ENCODE assay signal across 5 cellular contexts in the genomic region with DNA sequence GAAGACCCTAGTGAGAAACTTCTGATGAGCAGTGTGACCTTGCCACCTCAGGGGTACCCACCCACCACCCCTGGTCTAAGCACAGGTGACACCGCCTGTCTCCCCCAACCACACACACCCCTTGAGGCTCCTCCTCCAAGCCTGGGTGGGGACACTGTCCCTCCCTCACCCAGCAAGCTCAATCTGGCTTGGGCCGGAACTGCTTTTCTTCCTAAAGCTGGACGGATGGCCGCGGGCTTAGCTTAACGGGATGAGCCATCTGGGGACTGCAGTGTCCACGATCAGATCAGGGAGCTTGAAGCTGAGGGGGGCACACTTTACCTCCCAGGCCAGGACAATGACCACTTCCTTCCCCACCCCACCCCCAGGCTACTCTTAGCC. TPM values are rescaled to one million over a fixed set of nuclear protein-coding genes. Genes with fewer than 3 reads are reported as not detected.
A peak's percentile ranks its signal among the peaks of the same experiment; 100 is the strongest.
DNase-seq lines count a peak whose midpoint lies in the region; ATAC-seq, FAIRE-seq and TF ChIP-seq lines count a peak whose summit lies in the region.
"Not testable (repeated sequence)": the region's sequence is repeated elsewhere in the genome, so short reads cannot be mapped to it uniquely, and the experiment has no call there.
"Had no signal": no experiment of that assay in that cellular context is flagged by ENCODE, and none has a peak within 500 bp of the region (broad histone marks: within the 10 kb centered on the region; RNA-seq: fewer than 3 reads in every experiment).

No MANE protein-coding gene starts in this region.

- not testable (repeated sequence) for TF ChIP-seq POLR2A in HCT116 (IDR thresholded peaks at IDR 0.05; ENCODE audit: borderline replicate concordance, extremely low read depth, insufficient read depth, insufficient read length); HepG2 (IDR thresholded peaks at IDR 0.05; ENCODE audit: insufficient read depth in 1 of 2, low read depth in 2 of 2, low read length in 2 of 2); sigmoid colon (IDR thresholded peaks at IDR 0.05)

- H3K4me1 ChIP-seq in HCT116 (ENCODE audit: control insufficient read depth in 1 of 2, insufficient read depth in 2 of 2, low read length in 2 of 2) (peaks cover 4 to 24% of the 10 kb centered on the region in 2 experiments; a peak in 3 of 4 replicates), HepG2 (ENCODE audit: insufficient read depth, low read length) (peaks cover 34% of the 10 kb centered on the region), sigmoid colon (peaks cover 0 to 28% (median 20%) of the 10 kb centered on the region in 4 donors)

- CTCF ChIA-PET in HCT116 (lab: Charles Lee) = interaction anchor here (1.2 to 1.4 kb wide), 3 partner anchors 18 to 22 kb away, joined by 3 to 7 read pairs (median 5); no protein-coding TSS in a partner anchor
- CTCF ChIA-PET in HepG2 (lab: Yijun Ruan, JAX; ENCODE audit: low intra/inter-chr PET ratio, low total read pairs) = not testable (repeated sequence)

- RAD21 ChIA-PET in HCT116 (lab: Charles Lee; ENCODE audit: low non-redundant PET in 1 of 2, low total read pairs in 2 of 2, uncharacterized antibody in 2 of 2, unreplicated experiment in 2 of 2) = interaction anchor here in 1 of 2 experiments (0.7 kb wide), 1 partner anchor 794 kb away, joined by 5 read pairs; no protein-coding TSS in a partner anchor

- DNase-seq in HCT116 (ENCODE audit: low read depth, low spot score); activated T-cell treated with anti-CD3 and anti-CD28 coated beads, Interleukin-2, amount 50 U/mL, for 4 hours; HepG2 (ENCODE audit: low spot score): not testable (repeated sequence)
- DNase-seq in sigmoid colon = peak; percentile 63

- not testable (repeated sequence) for H4K20me1 ChIP-seq in HCT116 (ENCODE audit: insufficient read depth)
- H4K20me1 ChIP-seq in HepG2 (ENCODE audit: insufficient read depth, low read length) = peaks cover 12% of the 10 kb centered on the region

- H3K4me2 ChIP-seq in HCT116 (ENCODE audit: low read length) (peak overlapping the region; percentile 65), HepG2 (ENCODE audit: low read depth, low read length) (peak overlapping the region; percentile 74)

- WGBS in HepG2 (ENCODE audit: low lambda C conversion rate) = no CpG with 5 or more reads among the region's 7 CpGs
- WGBS in sigmoid colon, 2 donors = 13 to 42% methylated on average over 7 of the region's 7 CpGs

- not testable (repeated sequence) for H3K4me1 Mint-ChIP-seq in activated T-cell treated with anti-CD3 and anti-CD28 coated beads, Interleukin-2, amount 50 U/mL, for 4 hours (ENCODE audit: low read depth)

- in situ Hi-C loops in HepG2 (cut with HindIII; ENCODE audit: extremely low pct_ligation_motif_present, low pct_unique_long_range_greater_than_20kb) = not testable (repeated sequence)

- not testable (repeated sequence) for TF ChIP-seq RAD21 in HCT116 (IDR thresholded peaks at IDR 0.05; ENCODE audit: low read depth); HepG2 (CRISPR knock-in tag; IDR thresholded peaks at IDR 0.05)

- H3K9ac ChIP-seq in HCT116 (ENCODE audit: low read length) = peak overlapping the region; percentile 40
- peak overlapping the region; percentile 71 for H3K9ac ChIP-seq in HepG2 (ENCODE audit: insufficient read depth, low read depth, low read length)

- H3K4me3 ChIP-seq in HCT116 (replicated peaks in 1 of 2; ENCODE audit: low read depth in 1 of 2, low read length in 2 of 2) (peak overlapping the region; percentile 35 to 50; a peak in 3 of 4 replicates), HepG2 (replicated peaks in 1 of 3; ENCODE audit: insufficient read depth in 1 of 3, low read depth in 2 of 3, low read length in 3 of 3) (peak overlapping the region; percentile 26 to 73 (median 60); a peak in 5 of 6 replicates)
- H3K4me3 ChIP-seq in sigmoid colon = not testable (repeated sequence)

- not testable (repeated sequence) for TF ChIP-seq EP300 in HepG2 (IDR thresholded peaks at IDR 0.05; ENCODE audit: low read depth in 2 of 2, low read length in 2 of 2); HepG2 (CRISPR knock-in tag; IDR thresholded peaks at IDR 0.05; ENCODE audit: borderline replicate concordance); sigmoid colon (IDR thresholded peaks at IDR 0.05)

- not testable (repeated sequence) for H2AFZ ChIP-seq in HCT116 (ENCODE audit: low read depth, low read length, poor library complexity, severe bottlenecking); HepG2 (ENCODE audit: low read length)

- intact Hi-C loops in HCT116 (cut with micrococcal nuclease); HepG2 (cut with micrococcal nuclease; ENCODE audit: unreplicated experiment); sigmoid colon (cut with DNase I): not testable (repeated sequence)

- TF ChIP-seq CTCF in HCT116 (IDR thresholded peaks at IDR 0.05 in 2 of 3, conservative IDR thresholded peaks at IDR 0.05 in 1 of 3; ENCODE audit: borderline replicate concordance in 1 of 3, insufficient read depth in 1 of 3, low read depth in 2 of 3, low read length in 2 of 3); HepG2 (CRISPR knock-in tag; IDR thresholded peaks at IDR 0.05); sigmoid colon (IDR thresholded peaks at IDR 0.05): not testable (repeated sequence)

- H3K27ac ChIP-seq in HCT116 (ENCODE audit: low read depth, low read length) = not testable (repeated sequence)
- H3K27ac ChIP-seq in HepG2 (ENCODE audit: extremely low read length, insufficient read depth, low read length) (peak overlapping the region; percentile 76), sigmoid colon (peak overlapping the region; percentile 71 to 82 (median 80))

- H3K36me3 ChIP-seq in HCT116 (ENCODE audit: control insufficient read depth in 1 of 2, insufficient read depth in 2 of 2, low read length in 2 of 2); HepG2 (replicated peaks in 1 of 2; ENCODE audit: control insufficient read depth in 1 of 2, insufficient read depth in 2 of 2, low read length in 2 of 2); sigmoid colon: not testable (repeated sequence)

- not testable (repeated sequence) for H3K9me3 Mint-ChIP-seq in activated T-cell treated with anti-CD3 and anti-CD28 coated beads, Interleukin-2, amount 50 U/mL, for 4 hours

- not testable (repeated sequence) for H3K9me3 ChIP-seq in HCT116 (ENCODE audit: control insufficient read depth in 1 of 2, insufficient read depth in 1 of 2, low read depth in 1 of 2, low read length in 2 of 2); HepG2 (ENCODE audit: low read length); sigmoid colon

- H3K27me3 ChIP-seq in HCT116 (ENCODE audit: insufficient read depth, low read length); HepG2 (ENCODE audit: control insufficient read depth in 1 of 2, insufficient read depth in 2 of 2, low read length in 2 of 2); sigmoid colon: not testable (repeated sequence)

- ATAC-seq in HCT116; activated T-cell treated with anti-CD3 and anti-CD28 coated beads, Interleukin-2, amount 50 U/mL, for 4 hours: not testable (repeated sequence)
- peak; percentile 24 for ATAC-seq in HepG2

- not testable (repeated sequence) for H3K36me3 Mint-ChIP-seq in activated T-cell treated with anti-CD3 and anti-CD28 coated beads, Interleukin-2, amount 50 U/mL, for 4 hours (ENCODE audit: insufficient read depth)

- BruUV-seq in HCT116 (replicated peaks; lab: Mats Ljungman, UMichigan); HepG2 (replicated peaks; lab: Mats Ljungman, UMichigan): not testable (repeated sequence)

- H3K4me3 Mint-ChIP-seq in activated T-cell treated with anti-CD3 and anti-CD28 coated beads, Interleukin-2, amount 50 U/mL, for 4 hours = peak overlapping the region; percentile 33

- not testable (repeated sequence) for H3K27me3 Mint-ChIP-seq in activated T-cell treated with anti-CD3 and anti-CD28 coated beads, Interleukin-2, amount 50 U/mL, for 4 hours (ENCODE audit: low read depth)

- POLR2A ChIA-PET in HCT116 (lab: Charles Lee) = not testable (repeated sequence)
- POLR2A ChIA-PET in HepG2 (lab: Yijun Ruan, JAX) = interaction anchor here (0.8 to 2.1 kb wide), 5 partner anchors 9 to 80 kb away, joined by 3 to 16 read pairs (median 6); a partner anchor contains a TSS

- H3K79me2 ChIP-seq in HCT116 (ENCODE audit: insufficient read depth, low read length) = peaks cover 21% of the 10 kb centered on the region
- H3K79me2 ChIP-seq in HepG2 (ENCODE audit: insufficient read depth, low read length) = peaks cover 20% of the 10 kb centered on the region

- FAIRE-seq in HepG2 (lab: Jason Lieb, UNC) = not testable (repeated sequence)

- not testable (repeated sequence) for H3K9me2 ChIP-seq in HCT116 (ENCODE audit: insufficient read depth)

RNA-seq across cellular contexts. Expression of a gene that starts 1.1 kb away (rescaled TPM):
- 101 TPM for total RNA-seq in HCT116 (2021; ENCODE audit: unreplicated experiment)
- polyA plus RNA-seq in HCT116 (2012) = 73.3 and 82.9 TPM in 2 replicates
- total RNA-seq in activated T-cell treated with anti-CD3 and anti-CD28 coated beads, Interleukin-2, amount 50 U/mL, for 4 hours = 1 to 10 TPM; 1.1 to 1.9 (median 1.6) TPM
- total RNA-seq in HepG2 (2016; rRNA removed; fragmentation: Illumina TruSeq; extraction: Trizol) = 9.0 and 13.9 TPM in 2 replicates
- total RNA-seq in HepG2 (2016; cell fraction: cytosol; rRNA removed; fragmentation: Illumina TruSeq; extraction: Trizol; ENCODE audit: low read depth) = 5.6 and 6.3 TPM in 2 replicates
- total RNA-seq in HepG2 (2016; cell fraction: insoluble cytoplasmic fraction; rRNA removed; fragmentation: Illumina TruSeq; extraction: Trizol) = 8.6 and 16.2 TPM in 2 replicates
- 22.0 and 22.3 TPM in 2 replicates for total RNA-seq in HepG2 (2016; cell fraction: membrane; rRNA removed; fragmentation: Illumina TruSeq; extraction: Trizol)
- 11.0 and 18.5 TPM in 2 replicates for total RNA-seq in HepG2 (2016; cell fraction: nucleus; rRNA removed; fragmentation: Illumina TruSeq; extraction: Trizol)
- polyA plus RNA-seq in HepG2 (2011; rRNA removed) = 176 and 264 TPM in 2 replicates
- 196 and 214 TPM in 2 replicates for polyA plus RNA-seq in HepG2 (2011; cell fraction: cytosol; rRNA removed)
- 723 and 745 TPM in 2 replicates for polyA plus RNA-seq in HepG2 (2011; cell fraction: nucleus; rRNA removed)
- polyA plus RNA-seq in HepG2 (2012) = 356 and 405 TPM in 2 replicates
- 10.4 and 12.7 TPM in 2 replicates for polyA plus RNA-seq in HepG2 (2016; cell fraction: cytosol; fragmentation: Illumina TruSeq; extraction: Trizol; ENCODE audit: low read depth)
- 19.8 and 27.0 TPM in 2 replicates for polyA plus RNA-seq in HepG2 (2016; cell fraction: insoluble cytoplasmic fraction; fragmentation: Illumina TruSeq; extraction: Trizol; ENCODE audit: low read depth)
- 35.0 and 35.9 TPM in 2 replicates for polyA plus RNA-seq in HepG2 (2016; cell fraction: membrane; fragmentation: Illumina TruSeq; extraction: Trizol; ENCODE audit: low read depth)
- 58.3 and 60.5 TPM in 2 replicates for polyA plus RNA-seq in HepG2 (2016; cell fraction: nucleus; fragmentation: Illumina TruSeq; extraction: Trizol; ENCODE audit: insufficient read depth, low read depth)
- 85.4 and 544 TPM in 2 replicates for polyA minus RNA-seq in HepG2 (2011; rRNA and poly(A)+ RNA removed; ENCODE audit: low replicate concordance)
- 145 and 181 TPM in 2 replicates for polyA minus RNA-seq in HepG2 (2011; cell fraction: cytosol; rRNA and poly(A)+ RNA removed)
- polyA minus RNA-seq in HepG2 (2011; cell fraction: nucleus; rRNA and poly(A)+ RNA removed) = 106 and 150 TPM in 2 replicates
- total RNA-seq in sigmoid colon = 10 to 100 TPM; 31.9 to 60.7 (median 35.1) TPM
- 100 to 1,000 TPM in 1 of 3 donors, 10 to 100 TPM in 2; 67.9 to 158 (median 70.5) TPM for polyA plus RNA-seq in sigmoid colon

RNA-seq across cellular contexts. Expression of a gene that starts 13.1 kb away (rescaled TPM):
- total RNA-seq in HCT116 (2021; ENCODE audit: unreplicated experiment) = 0.84 TPM
- 0.26 and 0.64 TPM in 2 replicates for polyA plus RNA-seq in HCT116 (2012)
- total RNA-seq in activated T-cell treated with anti-CD3 and anti-CD28 coated beads, Interleukin-2, amount 50 U/mL, for 4 hours = under 1 TPM; 0.26 to 0.71 (median 0.51) TPM
- total RNA-seq in HepG2 (2016; rRNA removed; fragmentation: Illumina TruSeq; extraction: Trizol) = not detected in 2 replicates
- not detected in 2 replicates for total RNA-seq in HepG2 (2016; cell fraction: cytosol; rRNA removed; fragmentation: Illumina TruSeq; extraction: Trizol; ENCODE audit: low read depth)
- total RNA-seq in HepG2 (2016; cell fraction: insoluble cytoplasmic fraction; rRNA removed; fragmentation: Illumina TruSeq; extraction: Trizol) = not detected in 2 replicates
- not detected in 2 replicates for total RNA-seq in HepG2 (2016; cell fraction: membrane; rRNA removed; fragmentation: Illumina TruSeq; extraction: Trizol)
- not detected in 2 replicates for total RNA-seq in HepG2 (2016; cell fraction: nucleus; rRNA removed; fragmentation: Illumina TruSeq; extraction: Trizol)
- polyA plus RNA-seq in HepG2 (2011; rRNA removed) = 33.1 and 55.3 TPM in 2 replicates
- 25.3 and 25.4 TPM in 2 replicates for polyA plus RNA-seq in HepG2 (2011; cell fraction: cytosol; rRNA removed)
- 294 and 322 TPM in 2 replicates for polyA plus RNA-seq in HepG2 (2011; cell fraction: nucleus; rRNA removed)
- 32.4 and 45.3 TPM in 2 replicates for polyA plus RNA-seq in HepG2 (2012)
- 0.12 TPM in 1 of 2 replicates, not detected in the other for polyA plus RNA-seq in HepG2 (2016; cell fraction: cytosol; fragmentation: Illumina TruSeq; extraction: Trizol; ENCODE audit: low read depth)
- polyA plus RNA-seq in HepG2 (2016; cell fraction: insoluble cytoplasmic fraction; fragmentation: Illumina TruSeq; extraction: Trizol; ENCODE audit: low read depth) = not detected in 2 replicates
- polyA plus RNA-seq in HepG2 (2016; cell fraction: membrane; fragmentation: Illumina TruSeq; extraction: Trizol; ENCODE audit: low read depth) = not detected in 2 replicates
- 1.2 TPM in 1 of 2 replicates, not detected in the other for polyA plus RNA-seq in HepG2 (2016; cell fraction: nucleus; fragmentation: Illumina TruSeq; extraction: Trizol; ENCODE audit: insufficient read depth, low read depth)
- 0.91 and 21.5 TPM in 2 replicates for polyA minus RNA-seq in HepG2 (2011; rRNA and poly(A)+ RNA removed; ENCODE audit: low replicate concordance)
- polyA minus RNA-seq in HepG2 (2011; cell fraction: cytosol; rRNA and poly(A)+ RNA removed) = 8.9 and 13.2 TPM in 2 replicates
- polyA minus RNA-seq in HepG2 (2011; cell fraction: nucleus; rRNA and poly(A)+ RNA removed) = 42.2 and 53.6 TPM in 2 replicates
- 100 to 1,000 TPM in 1 of 4 donors, 10 to 100 TPM in 3; 33.9 to 135 (median 64.2) TPM for total RNA-seq in sigmoid colon
- polyA plus RNA-seq in sigmoid colon = 1 to 10 TPM in 1 of 3 donors, not detected in 2; 4.6 TPM
- total RNA-seq: activated CD4-positive, alpha-beta T cell treated with anti-CD3 and anti-CD28 coated beads, Interleukin-2, amount 10 ng/mL, durations not matched to agents 7 days and 5 days had no signal

RNA-seq across cellular contexts. Expression of a gene that starts 37.5 kb away (rescaled TPM):
- total RNA-seq in HCT116 (2021; ENCODE audit: unreplicated experiment) (185 TPM), HepG2 (2016; rRNA removed; fragmentation: Illumina TruSeq; extraction: Trizol) (101 and 178 TPM in 2 replicates), sigmoid colon (100 to 1,000 TPM in 1 of 4 donors, 10 to 100 TPM in 3; 59.3 to 124 (median 70.4) TPM)
- polyA plus RNA-seq in HCT116 (2012) = 212 and 229 TPM in 2 replicates
- 100 to 1,000 TPM; 134 to 176 (median 151) TPM for total RNA-seq in activated T-cell treated with anti-CD3 and anti-CD28 coated beads, Interleukin-2, amount 50 U/mL, for 4 hours
- 102 and 117 TPM in 2 replicates for total RNA-seq in HepG2 (2016; cell fraction: cytosol; rRNA removed; fragmentation: Illumina TruSeq; extraction: Trizol; ENCODE audit: low read depth)
- 101 and 181 TPM in 2 replicates for total RNA-seq in HepG2 (2016; cell fraction: insoluble cytoplasmic fraction; rRNA removed; fragmentation: Illumina TruSeq; extraction: Trizol)
- total RNA-seq in HepG2 (2016; cell fraction: membrane; rRNA removed; fragmentation: Illumina TruSeq; extraction: Trizol) = 109 and 120 TPM in 2 replicates
- 130 and 143 TPM in 2 replicates for total RNA-seq in HepG2 (2016; cell fraction: nucleus; rRNA removed; fragmentation: Illumina TruSeq; extraction: Trizol)
- polyA plus RNA-seq in HepG2 (2011; rRNA removed) (139 and 155 TPM in 2 replicates), sigmoid colon (100 to 1,000 TPM in 1 of 3 donors, 10 to 100 TPM in 2; 61.3 to 216 (median 70.9) TPM)
- 152 and 160 TPM in 2 replicates for polyA plus RNA-seq in HepG2 (2011; cell fraction: cytosol; rRNA removed)
- polyA plus RNA-seq in HepG2 (2011; cell fraction: nucleus; rRNA removed) = 78.1 and 93.1 TPM in 2 replicates
- polyA plus RNA-seq in HepG2 (2012) = 231 and 288 TPM in 2 replicates
- 105 and 124 TPM in 2 replicates for polyA plus RNA-seq in HepG2 (2016; cell fraction: cytosol; fragmentation: Illumina TruSeq; extraction: Trizol; ENCODE audit: low read depth)
- 93.2 and 96.9 TPM in 2 replicates for polyA plus RNA-seq in HepG2 (2016; cell fraction: insoluble cytoplasmic fraction; fragmentation: Illumina TruSeq; extraction: Trizol; ENCODE audit: low read depth)
- polyA plus RNA-seq in HepG2 (2016; cell fraction: membrane; fragmentation: Illumina TruSeq; extraction: Trizol; ENCODE audit: low read depth) = 94.8 and 109 TPM in 2 replicates
- polyA plus RNA-seq in HepG2 (2016; cell fraction: nucleus; fragmentation: Illumina TruSeq; extraction: Trizol; ENCODE audit: insufficient read depth, low read depth) = 219 and 236 TPM in 2 replicates
- polyA minus RNA-seq in HepG2 (2011; rRNA and poly(A)+ RNA removed; ENCODE audit: low replicate concordance) = 297 and 320 TPM in 2 replicates
- polyA minus RNA-seq in HepG2 (2011; cell fraction: cytosol; rRNA and poly(A)+ RNA removed) = 61.3 and 65.4 TPM in 2 replicates
- polyA minus RNA-seq in HepG2 (2011; cell fraction: nucleus; rRNA and poly(A)+ RNA removed) = 46.2 and 58.7 TPM in 2 replicates

RNA-seq across cellular contexts. Expression of a gene that starts 38.0 kb away (rescaled TPM):
- total RNA-seq in HCT116 (2021; ENCODE audit: unreplicated experiment) (7.1 TPM), HepG2 (2016; rRNA removed; fragmentation: Illumina TruSeq; extraction: Trizol) (10.1 and 15.9 TPM in 2 replicates), sigmoid colon (10 to 100 TPM; 11.0 to 21.3 (median 18.3) TPM)
- 7.8 and 9.9 TPM in 2 replicates for polyA plus RNA-seq in HCT116 (2012)
- total RNA-seq in activated T-cell treated with anti-CD3 and anti-CD28 coated beads, Interleukin-2, amount 50 U/mL, for 4 hours = 1 to 10 TPM; 2.6 to 3.4 (median 3.1) TPM
- total RNA-seq in HepG2 (2016; cell fraction: cytosol; rRNA removed; fragmentation: Illumina TruSeq; extraction: Trizol; ENCODE audit: low read depth) = 1.6 and 2.0 TPM in 2 replicates
- total RNA-seq in HepG2 (2016; cell fraction: insoluble cytoplasmic fraction; rRNA removed; fragmentation: Illumina TruSeq; extraction: Trizol) = 9.1 and 16.2 TPM in 2 replicates
- total RNA-seq in HepG2 (2016; cell fraction: membrane; rRNA removed; fragmentation: Illumina TruSeq; extraction: Trizol) = 5.1 and 7.8 TPM in 2 replicates
- total RNA-seq in HepG2 (2016; cell fraction: nucleus; rRNA removed; fragmentation: Illumina TruSeq; extraction: Trizol) = 14.6 and 18.2 TPM in 2 replicates
- polyA plus RNA-seq in HepG2 (2011; rRNA removed) (11.4 and 15.4 TPM in 2 replicates), sigmoid colon (10 to 100 TPM in 1 of 3 donors, 1 to 10 TPM in 2; 1.8 to 12.8 (median 3.2) TPM)
- 7.2 and 9.7 TPM in 2 replicates for polyA plus RNA-seq in HepG2 (2011; cell fraction: cytosol; rRNA removed)
- polyA plus RNA-seq in HepG2 (2011; cell fraction: nucleus; rRNA removed) = 50.2 and 59.9 TPM in 2 replicates
- 19.7 and 23.2 TPM in 2 replicates for polyA plus RNA-seq in HepG2 (2012)
- 2.1 and 2.2 TPM in 2 replicates for polyA plus RNA-seq in HepG2 (2016; cell fraction: cytosol; fragmentation: Illumina TruSeq; extraction: Trizol; ENCODE audit: low read depth)
- polyA plus RNA-seq in HepG2 (2016; cell fraction: insoluble cytoplasmic fraction; fragmentation: Illumina TruSeq; extraction: Trizol; ENCODE audit: low read depth) = 8.6 and 12.6 TPM in 2 replicates
- polyA plus RNA-seq in HepG2 (2016; cell fraction: membrane; fragmentation: Illumina TruSeq; extraction: Trizol; ENCODE audit: low read depth) = 4.3 and 5.1 TPM in 2 replicates
- 34.6 and 36.9 TPM in 2 replicates for polyA plus RNA-seq in HepG2 (2016; cell fraction: nucleus; fragmentation: Illumina TruSeq; extraction: Trizol; ENCODE audit: insufficient read depth, low read depth)
- 25.4 and 48.9 TPM in 2 replicates for polyA minus RNA-seq in HepG2 (2011; rRNA and poly(A)+ RNA removed; ENCODE audit: low replicate concordance)
- polyA minus RNA-seq in HepG2 (2011; cell fraction: cytosol; rRNA and poly(A)+ RNA removed) = 19.4 and 20.9 TPM in 2 replicates
- polyA minus RNA-seq in HepG2 (2011; cell fraction: nucleus; rRNA and poly(A)+ RNA removed) = 25.5 and 30.1 TPM in 2 replicates

RNA-seq across cellular contexts. Expression of a gene that starts 39.7 kb away (rescaled TPM):
- total RNA-seq in HCT116 (2021; ENCODE audit: unreplicated experiment) = 14.2 TPM
- 10.5 and 10.6 TPM in 2 replicates for polyA plus RNA-seq in HCT116 (2012)
- total RNA-seq in activated T-cell treated with anti-CD3 and anti-CD28 coated beads, Interleukin-2, amount 50 U/mL, for 4 hours = under 1 TPM; 0.11 to 0.42 (median 0.33) TPM
- 357 and 435 TPM in 2 replicates for total RNA-seq in HepG2 (2016; rRNA removed; fragmentation: Illumina TruSeq; extraction: Trizol)
- 183 and 202 TPM in 2 replicates for total RNA-seq in HepG2 (2016; cell fraction: cytosol; rRNA removed; fragmentation: Illumina TruSeq; extraction: Trizol; ENCODE audit: low read depth)
- 332 and 447 TPM in 2 replicates for total RNA-seq in HepG2 (2016; cell fraction: insoluble cytoplasmic fraction; rRNA removed; fragmentation: Illumina TruSeq; extraction: Trizol)
- total RNA-seq in HepG2 (2016; cell fraction: membrane; rRNA removed; fragmentation: Illumina TruSeq; extraction: Trizol) = 386 and 448 TPM in 2 replicates
- 159 and 193 TPM in 2 replicates for total RNA-seq in HepG2 (2016; cell fraction: nucleus; rRNA removed; fragmentation: Illumina TruSeq; extraction: Trizol)
- polyA plus RNA-seq in HepG2 (2011; rRNA removed) = 235 and 335 TPM in 2 replicates
- 239 and 294 TPM in 2 replicates for polyA plus RNA-seq in HepG2 (2011; cell fraction: cytosol; rRNA removed)
- polyA plus RNA-seq in HepG2 (2011; cell fraction: nucleus; rRNA removed) = 263 and 279 TPM in 2 replicates
- polyA plus RNA-seq in HepG2 (2012) = 173 and 253 TPM in 2 replicates
- polyA plus RNA-seq in HepG2 (2016; cell fraction: cytosol; fragmentation: Illumina TruSeq; extraction: Trizol; ENCODE audit: low read depth) = 162 and 174 TPM in 2 replicates
- polyA plus RNA-seq in HepG2 (2016; cell fraction: insoluble cytoplasmic fraction; fragmentation: Illumina TruSeq; extraction: Trizol; ENCODE audit: low read depth) = 322 and 341 TPM in 2 replicates
- 301 and 303 TPM in 2 replicates for polyA plus RNA-seq in HepG2 (2016; cell fraction: membrane; fragmentation: Illumina TruSeq; extraction: Trizol; ENCODE audit: low read depth)
- 275 and 284 TPM in 2 replicates for polyA plus RNA-seq in HepG2 (2016; cell fraction: nucleus; fragmentation: Illumina TruSeq; extraction: Trizol; ENCODE audit: insufficient read depth, low read depth)
- 22.4 and 433 TPM in 2 replicates for polyA minus RNA-seq in HepG2 (2011; rRNA and poly(A)+ RNA removed; ENCODE audit: low replicate concordance)
- 192 and 199 TPM in 2 replicates for polyA minus RNA-seq in HepG2 (2011; cell fraction: cytosol; rRNA and poly(A)+ RNA removed)
- 54.5 and 60.7 TPM in 2 replicates for polyA minus RNA-seq in HepG2 (2011; cell fraction: nucleus; rRNA and poly(A)+ RNA removed)
- total RNA-seq in sigmoid colon = not detected
- under 1 TPM in 1 of 3 donors, not detected in 2; 0.06 TPM for polyA plus RNA-seq in sigmoid colon
- total RNA-seq: activated CD4-positive, alpha-beta T cell treated with anti-CD3 and anti-CD28 coated beads, Interleukin-2, amount 10 ng/mL, durations not matched to agents 7 days and 5 days had no signal

Comparison
In these comparisons a context has a peak if more than half of its experiments do, and no peak if none do; other contexts are left out.
1. RNA of a gene that starts 13.1 kb away (total RNA-seq): 33.9 to 135 TPM in sigmoid colon; 0.84 TPM in HCT116 (single experiment), 0.26 to 0.71 TPM in activated T-cell treated with anti-CD3 and anti-CD28 coated beads, Interleukin-2, amount 50 U/mL, for 4 hours and not detected in HepG2; every median in the first group is over 10 times any median in the second.